Comparison of ENCODE assay signal across 2 cellular contexts in genomic region chr16:84732674-84733352, GRCh38.
TF ChIP-seq lines count a peak whose summit lies in the region.

No MANE protein-coding gene starts in this region.

TF ChIP-seq in WTC11, 78 proteins besides CTCF, POLR2A, EP300 and RAD21 (continued from another document):
- TF ChIP-seq, protein P1, sequence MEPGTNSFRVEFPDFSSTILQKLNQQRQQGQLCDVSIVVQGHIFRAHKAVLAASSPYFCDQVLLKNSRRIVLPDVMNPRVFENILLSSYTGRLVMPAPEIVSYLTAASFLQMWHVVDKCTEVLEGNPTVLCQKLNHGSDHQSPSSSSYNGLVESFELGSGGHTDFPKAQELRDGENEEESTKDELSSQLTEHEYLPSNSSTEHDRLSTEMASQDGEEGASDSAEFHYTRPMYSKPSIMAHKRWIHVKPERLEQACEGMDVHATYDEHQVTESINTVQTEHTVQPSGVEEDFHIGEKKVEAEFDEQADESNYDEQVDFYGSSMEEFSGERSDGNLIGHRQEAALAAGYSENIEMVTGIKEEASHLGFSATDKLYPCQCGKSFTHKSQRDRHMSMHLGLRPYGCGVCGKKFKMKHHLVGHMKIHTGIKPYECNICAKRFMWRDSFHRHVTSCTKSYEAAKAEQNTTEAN (CRISPR knock-in tag; IDR thresholded peaks at IDR 0.05) = no peak
- no peak for TF ChIP-seq GTF2I (CRISPR knock-in tag; conservative IDR thresholded peaks at IDR 0.05)
- TF ChIP-seq, protein P2, sequence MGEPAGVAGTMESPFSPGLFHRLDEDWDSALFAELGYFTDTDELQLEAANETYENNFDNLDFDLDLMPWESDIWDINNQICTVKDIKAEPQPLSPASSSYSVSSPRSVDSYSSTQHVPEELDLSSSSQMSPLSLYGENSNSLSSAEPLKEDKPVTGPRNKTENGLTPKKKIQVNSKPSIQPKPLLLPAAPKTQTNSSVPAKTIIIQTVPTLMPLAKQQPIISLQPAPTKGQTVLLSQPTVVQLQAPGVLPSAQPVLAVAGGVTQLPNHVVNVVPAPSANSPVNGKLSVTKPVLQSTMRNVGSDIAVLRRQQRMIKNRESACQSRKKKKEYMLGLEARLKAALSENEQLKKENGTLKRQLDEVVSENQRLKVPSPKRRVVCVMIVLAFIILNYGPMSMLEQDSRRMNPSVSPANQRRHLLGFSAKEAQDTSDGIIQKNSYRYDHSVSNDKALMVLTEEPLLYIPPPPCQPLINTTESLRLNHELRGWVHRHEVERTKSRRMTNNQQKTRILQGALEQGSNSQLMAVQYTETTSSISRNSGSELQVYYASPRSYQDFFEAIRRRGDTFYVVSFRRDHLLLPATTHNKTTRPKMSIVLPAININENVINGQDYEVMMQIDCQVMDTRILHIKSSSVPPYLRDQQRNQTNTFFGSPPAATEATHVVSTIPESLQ (CRISPR knock-in tag; IDR thresholded peaks at IDR 0.05) = no peak
- TF ChIP-seq RORB (CRISPR knock-in tag; IDR thresholded peaks at IDR 0.05) = no peak
- TF ChIP-seq ZNF121 (CRISPR knock-in tag; IDR thresholded peaks at IDR 0.05) = no peak
- TF ChIP-seq ATF1 (CRISPR knock-in tag; IDR thresholded peaks at IDR 0.05) = no peak
- TF ChIP-seq JUN (CRISPR knock-in tag; IDR thresholded peaks at IDR 0.05) = no peak
- TF ChIP-seq HMGXB4 (CRISPR knock-in tag; IDR thresholded peaks at IDR 0.05) = no peak
- TF ChIP-seq, protein P3, sequence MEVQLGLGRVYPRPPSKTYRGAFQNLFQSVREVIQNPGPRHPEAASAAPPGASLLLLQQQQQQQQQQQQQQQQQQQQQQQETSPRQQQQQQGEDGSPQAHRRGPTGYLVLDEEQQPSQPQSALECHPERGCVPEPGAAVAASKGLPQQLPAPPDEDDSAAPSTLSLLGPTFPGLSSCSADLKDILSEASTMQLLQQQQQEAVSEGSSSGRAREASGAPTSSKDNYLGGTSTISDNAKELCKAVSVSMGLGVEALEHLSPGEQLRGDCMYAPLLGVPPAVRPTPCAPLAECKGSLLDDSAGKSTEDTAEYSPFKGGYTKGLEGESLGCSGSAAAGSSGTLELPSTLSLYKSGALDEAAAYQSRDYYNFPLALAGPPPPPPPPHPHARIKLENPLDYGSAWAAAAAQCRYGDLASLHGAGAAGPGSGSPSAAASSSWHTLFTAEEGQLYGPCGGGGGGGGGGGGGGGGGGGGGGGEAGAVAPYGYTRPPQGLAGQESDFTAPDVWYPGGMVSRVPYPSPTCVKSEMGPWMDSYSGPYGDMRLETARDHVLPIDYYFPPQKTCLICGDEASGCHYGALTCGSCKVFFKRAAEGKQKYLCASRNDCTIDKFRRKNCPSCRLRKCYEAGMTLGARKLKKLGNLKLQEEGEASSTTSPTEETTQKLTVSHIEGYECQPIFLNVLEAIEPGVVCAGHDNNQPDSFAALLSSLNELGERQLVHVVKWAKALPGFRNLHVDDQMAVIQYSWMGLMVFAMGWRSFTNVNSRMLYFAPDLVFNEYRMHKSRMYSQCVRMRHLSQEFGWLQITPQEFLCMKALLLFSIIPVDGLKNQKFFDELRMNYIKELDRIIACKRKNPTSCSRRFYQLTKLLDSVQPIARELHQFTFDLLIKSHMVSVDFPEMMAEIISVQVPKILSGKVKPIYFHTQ (CRISPR knock-in tag; IDR thresholded peaks at IDR 0.05) = no peak
- TF ChIP-seq ZNF396 (CRISPR knock-in tag; IDR thresholded peaks at IDR 0.05; ENCODE audit: borderline replicate concordance) = no peak
- TF ChIP-seq ZNF512 (CRISPR knock-in tag; IDR thresholded peaks at IDR 0.05; ENCODE audit: borderline replicate concordance) = no peak

TF ChIP-seq in liver, 16 proteins besides CTCF, POLR2A, EP300 and RAD21 (continued from another document):
- TF ChIP-seq, protein P4, sequence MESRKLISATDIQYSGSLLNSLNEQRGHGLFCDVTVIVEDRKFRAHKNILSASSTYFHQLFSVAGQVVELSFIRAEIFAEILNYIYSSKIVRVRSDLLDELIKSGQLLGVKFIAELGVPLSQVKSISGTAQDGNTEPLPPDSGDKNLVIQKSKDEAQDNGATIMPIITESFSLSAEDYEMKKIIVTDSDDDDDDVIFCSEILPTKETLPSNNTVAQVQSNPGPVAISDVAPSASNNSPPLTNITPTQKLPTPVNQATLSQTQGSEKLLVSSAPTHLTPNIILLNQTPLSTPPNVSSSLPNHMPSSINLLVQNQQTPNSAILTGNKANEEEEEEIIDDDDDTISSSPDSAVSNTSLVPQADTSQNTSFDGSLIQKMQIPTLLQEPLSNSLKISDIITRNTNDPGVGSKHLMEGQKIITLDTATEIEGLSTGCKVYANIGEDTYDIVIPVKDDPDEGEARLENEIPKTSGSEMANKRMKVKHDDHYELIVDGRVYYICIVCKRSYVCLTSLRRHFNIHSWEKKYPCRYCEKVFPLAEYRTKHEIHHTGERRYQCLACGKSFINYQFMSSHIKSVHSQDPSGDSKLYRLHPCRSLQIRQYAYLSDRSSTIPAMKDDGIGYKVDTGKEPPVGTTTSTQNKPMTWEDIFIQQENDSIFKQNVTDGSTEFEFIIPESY (IDR thresholded peaks at IDR 0.05) = peak; percentile 40
- TF ChIP-seq JUND (IDR thresholded peaks at IDR 0.05) (peak in 1 of 2 donors; percentile 41), TAF1 (conservative IDR thresholded peaks at IDR 0.05) (no peak), FOXA2 (IDR thresholded peaks at IDR 0.05) (no peak), FOXA1 (IDR thresholded peaks at IDR 0.05) (no peak), NR2F2 (IDR thresholded peaks at IDR 0.05) (no peak), RXRA (IDR thresholded peaks at IDR 0.05) (peak; percentile 30 to 54)
- TF ChIP-seq, protein P5, sequence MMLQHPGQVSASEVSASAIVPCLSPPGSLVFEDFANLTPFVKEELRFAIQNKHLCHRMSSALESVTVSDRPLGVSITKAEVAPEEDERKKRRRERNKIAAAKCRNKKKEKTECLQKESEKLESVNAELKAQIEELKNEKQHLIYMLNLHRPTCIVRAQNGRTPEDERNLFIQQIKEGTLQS (IDR thresholded peaks at IDR 0.05) = no peak
